Comparison of ENCODE assay signal across 8 cellular contexts in genomic region chr10:27783660-27784059, GRCh38.
DNase-seq lines count a peak whose midpoint lies in the region; ATAC-seq and TF ChIP-seq lines count a peak whose summit lies in the region.

No MANE protein-coding gene starts in this region.

- peaks cover 18% of the 10 kb centered on the region for H3K4me1 ChIP-seq in HAP-1

- no peaks in the 10 kb centered on the region for H3K27me3 ChIP-seq in HAP-1 (ENCODE audit: low read depth)

- in situ Hi-C loops in HAP-1 (cut with MboI; ENCODE audit: low sequenced_read_pairs) = no loop called here

- H3K36me3 ChIP-seq in HAP-1 (replicated peaks) = no peaks in the 10 kb centered on the region

- peak; percentile 14 for TF ChIP-seq CTCF in epithelial cell of esophagus (IDR thresholded peaks at IDR 0.05; ENCODE audit: insufficient read depth, low read depth, low read length, missing control alignments)

- ATAC-seq in HG03457 (IDR thresholded peaks at IDR 0.05; ENCODE audit: unreplicated experiment) = no peak

- DNase-seq in CD1c-positive myeloid dendritic cell (ENCODE audit: extremely low spot score) (peak; percentile 71), HAP-1 (ENCODE audit: low spot score in 2 of 2) (peak; percentile 29 to 41), SW 1271 (lab: John Stamatoyannopoulos, UW) (peak; percentile 60 to 81), epithelial cell of esophagus (ENCODE audit: low read depth) (peak; percentile 60), NCI-H128 (lab: John Stamatoyannopoulos, UW; ENCODE audit: unreplicated experiment) (no peak), NCI-H146 treated with DMSO at 0.1 percent for 48 hours (lab: John Stamatoyannopoulos, UW; ENCODE audit: unreplicated experiment) (no peak)
- DNase-seq in stimulated activated CD4-positive, alpha-beta T cell treated with anti-CD3 and anti-CD28 coated beads, Interleukin-15, amount 100 ng/mL, for 24 hours = peak; percentile 37

- H3K9me3 ChIP-seq in HAP-1 = no peaks in the 10 kb centered on the region

- H3K4me3 ChIP-seq in HAP-1 = no peak overlapping the region
- no peak overlapping the region for H3K4me3 ChIP-seq in epithelial cell of esophagus (ENCODE audit: low read length)

Comparison
In these comparisons a context has a peak if more than half of its experiments do, and no peak if none do; other contexts are left out.
1. DNase-seq: peak in CD1c-positive myeloid dendritic cell (single experiment), HAP-1 (2 of 2), SW 1271 (2 of 2), epithelial cell of esophagus (single experiment) and stimulated activated CD4-positive, alpha-beta T cell treated with anti-CD3 and anti-CD28 coated beads, Interleukin-15, amount 100 ng/mL, for 24 hours (single experiment); none in NCI-H128 (single experiment) and NCI-H146 treated with DMSO at 0.1 percent for 48 hours (single experiment).